Comparison of ENCODE assay signal across 10 cellular contexts in the genomic region with DNA sequence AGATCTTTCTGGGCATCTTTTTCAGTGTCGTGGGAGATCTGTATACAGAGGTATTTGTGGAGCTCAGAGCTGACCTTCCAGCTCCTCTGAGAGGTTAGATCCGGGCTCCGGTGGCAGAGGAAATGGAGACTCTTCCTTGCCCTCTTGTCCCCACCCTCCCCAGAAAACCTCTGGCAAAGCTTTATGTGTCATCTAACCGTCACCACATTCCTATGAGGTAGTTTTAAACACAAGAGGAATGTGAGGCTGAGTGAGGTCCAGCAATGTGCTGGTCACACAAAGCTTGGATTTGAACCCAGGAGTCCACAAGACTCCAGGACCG. TPM values are rescaled to one million over a fixed set of nuclear protein-coding genes. Genes with fewer than 3 reads are reported as not detected.
DNase-seq lines count a peak whose midpoint lies in the region; ATAC-seq and TF ChIP-seq lines count a peak whose summit lies in the region.
"Had no signal": no experiment of that assay in that cellular context is flagged by ENCODE, and none has a peak within 500 bp of the region (broad histone marks: within the 10 kb centered on the region; RNA-seq: fewer than 3 reads in every experiment).

No MANE protein-coding gene starts in this region.

- no peaks in the 10 kb centered on the region for H3K36me3 ChIP-seq in mesodermal cell (ENCODE audit: control insufficient read depth, insufficient read depth, low read length)
- H3K36me3 ChIP-seq: thyroid gland had no signal

- 83 to 84% methylated on average over 2 to 4 of the region's 5 CpGs for WGBS in mesodermal cell (ENCODE audit: insufficient coverage in 2 of 2), 2 experiments

- TF ChIP-seq CTCF in AG10803 (conservative IDR thresholded peaks at IDR 0.05; ENCODE audit: low read length) (no peak), cardiac fibroblast (IDR thresholded peaks at IDR 0.05; ENCODE audit: low read depth, low read length) (no peak)

- DNase-seq in AG10803 (ENCODE audit: low read depth) (peak; percentile 87), LoVo (ENCODE audit: low spot score) (peak; percentile 26), cardiac fibroblast (ENCODE audit: low read depth in 2 of 2) (peak; percentile 30 to 90), sciatic nerve (ENCODE audit: low spot score) (no peak), KG1 (lab: John Stamatoyannopoulos, UW) (no peak), cortex of kidney (lab: John Stamatoyannopoulos, UW) (no peak)

- H3K4me3 ChIP-seq in AG10803 (ENCODE audit: low read length), result peak overlapping the region; percentile 59
- H3K4me3 ChIP-seq in cardiac fibroblast (replicated peaks in 1 of 2; ENCODE audit: low read depth in 2 of 2, low read length in 2 of 2), result peak overlapping the region in 1 of 2 donors; percentile 54
- no peak overlapping the region for H3K4me3 ChIP-seq in mesodermal cell (ENCODE audit: extremely low read depth, insufficient read depth, low read length, poor library complexity, severe bottlenecking)

- ATAC-seq in sciatic nerve, result no peak
- no peak for ATAC-seq in HG02852 (IDR thresholded peaks at IDR 0.05; ENCODE audit: unreplicated experiment)

- intact Hi-C loops in sciatic nerve (cut with DNase I), result no loop called here

- no peaks in the 10 kb centered on the region for H3K9me3 ChIP-seq in mesodermal cell (ENCODE audit: control insufficient read depth, low read length)
- H3K9me3 ChIP-seq: thyroid gland had no signal

- H3K4me1 ChIP-seq in mesodermal cell (ENCODE audit: control insufficient read depth, insufficient read depth, low read length, poor library complexity, severe bottlenecking), result peaks cover 16% of the 10 kb centered on the region

- H3K27ac ChIP-seq in mesodermal cell (ENCODE audit: low read depth, low read length, severe bottlenecking), result peak overlapping the region; percentile 32
- H3K27ac ChIP-seq: thyroid gland had no signal

RNA-seq across cellular contexts. Expression of a gene that starts 1.2 kb away (rescaled TPM):
- 0.11 TPM for polyA plus RNA-seq in mesodermal cell (2013, experiment 1 of 2)
- polyA plus RNA-seq in mesodermal cell (2013, experiment 2 of 2), result not detected
- 0.45 TPM for total RNA-seq in sciatic nerve
- total RNA-seq: activated B cell treated with CpG ODN at 0.5 μM for 24 hours, thyroid gland had no signal

RNA-seq across cellular contexts. Expression of a gene that starts 13.3 kb away (rescaled TPM):
- polyA plus RNA-seq in mesodermal cell (2013, experiment 1 of 2), result 1.1 TPM
- 0.76 TPM for polyA plus RNA-seq in mesodermal cell (2013, experiment 2 of 2)
- 0.58 TPM for total RNA-seq in sciatic nerve

Comparison
In these comparisons a context has a peak if more than half of its experiments do, and no peak if none do; other contexts are left out.
1. DNase-seq: peak in AG10803 (single experiment), LoVo (single experiment) and cardiac fibroblast (2 of 2); none in sciatic nerve (single experiment), KG1 (single experiment) and cortex of kidney (single experiment).